Comparison of ENCODE assay signal across 9 cellular contexts in genomic region chr2:63614448-63614968, GRCh38. TPM values are rescaled to one million over a fixed set of nuclear protein-coding genes. Genes with fewer than 3 reads are reported as not detected.
DNase-seq lines count a peak whose midpoint lies in the region; ATAC-seq and TF ChIP-seq lines count a peak whose summit lies in the region.
"Had no signal": no experiment of that assay in that cellular context is flagged by ENCODE, and none has a peak within 500 bp of the region (broad histone marks: within the 10 kb centered on the region; RNA-seq: fewer than 3 reads in every experiment).

No MANE protein-coding gene starts in this region.

- ATAC-seq in HG03469 (IDR thresholded peaks at IDR 0.05; ENCODE audit: unreplicated experiment) (no peak), GM21367 (IDR thresholded peaks at IDR 0.05; ENCODE audit: unreplicated experiment) (no peak), GM19455 (IDR thresholded peaks at IDR 0.05; ENCODE audit: unreplicated experiment) (no peak)

- peaks cover 12% of the 10 kb centered on the region for H3K79me2 ChIP-seq in neural progenitor cell (ENCODE audit: low read depth)

- no peak overlapping the region for H3K4me3 ChIP-seq in NT2/D1 (ENCODE audit: insufficient read length, low read depth)
- no peak overlapping the region for H3K4me3 ChIP-seq in epithelial cell of proximal tubule (ENCODE audit: low read depth, low read length)
- H3K4me3 ChIP-seq in neural progenitor cell, result peak overlapping the region; percentile 19

- peaks cover 2% of the 10 kb centered on the region for H3K36me3 ChIP-seq in NT2/D1 (ENCODE audit: insufficient read depth, insufficient read length, low read length)
- H3K36me3 ChIP-seq in neural progenitor cell, result no peaks in the 10 kb centered on the region

- no peak for TF ChIP-seq CTCF in epithelial cell of proximal tubule (conservative IDR thresholded peaks at IDR 0.05; ENCODE audit: low read depth, low read length)
- TF ChIP-seq CTCF in neural progenitor cell (IDR thresholded peaks at IDR 0.05), result no peak

- DNase-seq in ELR (ENCODE audit: low read depth), result peak; percentile 90
- DNase-seq in NT2/D1 (ENCODE audit: low read depth, low spot score), result peak; percentile 64
- DNase-seq in epithelial cell of proximal tubule (ENCODE audit: low read depth), result peak; percentile 50
- peak; percentile 52 for DNase-seq in neural progenitor cell (ENCODE audit: low spot score)
- no peak for DNase-seq in COLO668 (lab: John Stamatoyannopoulos, UW; ENCODE audit: unreplicated experiment)
- DNase-seq: hypothalamus had no signal

- H3K9me3 ChIP-seq in NT2/D1 (ENCODE audit: insufficient read depth, low read length), result no peaks in the 10 kb centered on the region
- no peaks in the 10 kb centered on the region for H3K9me3 ChIP-seq in neural progenitor cell (ENCODE audit: low read depth)

- peak overlapping the region; percentile 26 for H3K4me2 ChIP-seq in neural progenitor cell

- H3K27ac Mint-ChIP-seq in neural progenitor cell, result no peak overlapping the region

- H3K36me3 Mint-ChIP-seq in neural progenitor cell, result no peaks in the 10 kb centered on the region

- no peaks in the 10 kb centered on the region for H4K20me1 ChIP-seq in neural progenitor cell (ENCODE audit: low read depth)

- peaks cover 21% of the 10 kb centered on the region for H3K4me1 Mint-ChIP-seq in neural progenitor cell

- H3K4me1 ChIP-seq in NT2/D1 (ENCODE audit: insufficient read depth, insufficient read length) (peaks cover 3% of the 10 kb centered on the region), neural progenitor cell (peaks cover 54% of the 10 kb centered on the region)

- no peak overlapping the region for H3K4me3 Mint-ChIP-seq in neural progenitor cell

- H2AFZ ChIP-seq in neural progenitor cell (replicated peaks), result peak overlapping the region; percentile 80

- no peaks in the 10 kb centered on the region for H3K9me3 Mint-ChIP-seq in neural progenitor cell

- H3K27me3 ChIP-seq in NT2/D1 (ENCODE audit: insufficient read depth, insufficient read length), result no peaks in the 10 kb centered on the region
- no peaks in the 10 kb centered on the region for H3K27me3 ChIP-seq in neural progenitor cell

- peaks cover 53% of the 10 kb centered on the region for H3F3A ChIP-seq in neural progenitor cell (ENCODE audit: low read depth)

- H3K27me3 Mint-ChIP-seq in neural progenitor cell (ENCODE audit: insufficient read depth, low read depth), result no peaks in the 10 kb centered on the region

- peak overlapping the region; percentile 92 for H3K27ac ChIP-seq in neural progenitor cell

- no peak overlapping the region for H3K9ac ChIP-seq in NT2/D1 (ENCODE audit: insufficient read length, low read depth)
- peak overlapping the region; percentile 10 for H3K9ac ChIP-seq in neural progenitor cell

RNA-seq across cellular contexts. Expression of gene MDH1, which starts 25.7 kb away (rescaled TPM):
- total RNA-seq in epithelial cell of proximal tubule (209 and 227 TPM in 2 replicates), neural progenitor cell (ENCODE audit: low replicate concordance) (291 and 323 TPM in 2 replicates)

RNA-seq across cellular contexts. Expression of gene WDPCP, which starts 26.2 kb away (rescaled TPM):
- total RNA-seq in epithelial cell of proximal tubule (1.6 and 2.6 TPM in 2 replicates), neural progenitor cell (ENCODE audit: low replicate concordance) (10.9 and 11.4 TPM in 2 replicates)
